ENCODE assay signal across 1 cellular context in the genomic region with DNA sequence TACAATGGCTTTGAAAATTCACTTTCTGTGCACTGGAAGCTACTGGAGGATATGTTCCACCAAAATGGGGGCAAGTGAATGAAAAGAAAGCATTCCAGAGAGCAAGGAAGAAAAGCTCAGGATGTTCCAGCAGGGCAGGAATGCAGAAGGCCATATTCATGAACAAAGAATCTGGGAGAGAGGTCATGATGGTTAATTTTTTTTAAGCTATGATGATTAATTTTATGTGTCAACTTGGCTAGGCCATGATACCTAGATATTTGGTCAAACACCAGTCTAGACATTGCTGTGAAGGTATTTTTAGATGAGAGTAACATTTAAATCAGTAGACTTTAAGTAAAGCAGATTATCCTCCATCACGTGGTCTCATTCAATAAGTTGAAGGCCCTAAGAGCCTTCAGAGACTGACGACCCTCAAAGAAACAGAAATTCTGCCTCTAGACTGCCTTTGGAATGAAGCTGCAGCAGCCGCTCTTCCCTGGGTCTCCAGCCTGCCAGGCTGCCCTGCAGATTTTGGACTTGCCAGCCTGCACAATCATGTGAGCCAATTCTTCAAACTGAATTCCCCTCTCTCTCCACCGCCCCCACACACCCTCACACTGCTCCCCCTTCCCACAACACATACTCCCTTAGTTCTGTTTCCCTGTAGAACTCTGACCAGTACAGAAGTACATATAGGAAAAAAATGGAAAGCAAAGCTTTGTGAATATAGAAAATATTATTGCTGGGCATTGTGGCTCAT.
TF ChIP-seq lines count a peak whose summit lies in the region.

No MANE protein-coding gene starts in this region.

TF ChIP-seq in IMR-90, 13 proteins besides CTCF, POLR2A, EP300 and RAD21:
- TF ChIP-seq BHLHE40 (IDR thresholded peaks at IDR 0.05; ENCODE audit: low read depth, low read length) (no peak), RFX5 (IDR thresholded peaks at IDR 0.05; ENCODE audit: low read depth, low read length) (no peak), USF2 (IDR thresholded peaks at IDR 0.05; ENCODE audit: low read depth, low read length) (no peak), CEBPB (IDR thresholded peaks at IDR 0.05; ENCODE audit: low read depth, low read length) (no peak), MAFK (IDR thresholded peaks at IDR 0.05; ENCODE audit: low read depth, low read length) (no peak), RCOR1 (IDR thresholded peaks at IDR 0.05; ENCODE audit: insufficient replicate concordance, low read length) (no peak), NFE2L2 (IDR thresholded peaks at IDR 0.05; ENCODE audit: low read depth, low read length) (no peak), SMC3 (IDR thresholded peaks at IDR 0.05; ENCODE audit: low read depth, low read length) (no peak), CHD1 (IDR thresholded peaks at IDR 0.05; ENCODE audit: low read depth, low read length) (no peak), FOS (IDR thresholded peaks at IDR 0.05; ENCODE audit: low read depth, low read length) (no peak), MAZ (IDR thresholded peaks at IDR 0.05; ENCODE audit: borderline replicate concordance, low read depth, low read length) (no peak), MXI1 (IDR thresholded peaks at IDR 0.05; ENCODE audit: borderline replicate concordance, low read depth, low read length) (no peak)
- TF ChIP-seq, protein P1, sequence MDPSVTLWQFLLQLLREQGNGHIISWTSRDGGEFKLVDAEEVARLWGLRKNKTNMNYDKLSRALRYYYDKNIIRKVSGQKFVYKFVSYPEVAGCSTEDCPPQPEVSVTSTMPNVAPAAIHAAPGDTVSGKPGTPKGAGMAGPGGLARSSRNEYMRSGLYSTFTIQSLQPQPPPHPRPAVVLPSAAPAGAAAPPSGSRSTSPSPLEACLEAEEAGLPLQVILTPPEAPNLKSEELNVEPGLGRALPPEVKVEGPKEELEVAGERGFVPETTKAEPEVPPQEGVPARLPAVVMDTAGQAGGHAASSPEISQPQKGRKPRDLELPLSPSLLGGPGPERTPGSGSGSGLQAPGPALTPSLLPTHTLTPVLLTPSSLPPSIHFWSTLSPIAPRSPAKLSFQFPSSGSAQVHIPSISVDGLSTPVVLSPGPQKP (IDR thresholded peaks at IDR 0.05; ENCODE audit: borderline replicate concordance, low read depth, low read length) = no peak
